Comparison of ENCODE assay signal across 11 cellular contexts in genomic region chr22:31537019-31537535, GRCh38. TPM values are rescaled to one million over a fixed set of nuclear protein-coding genes. Genes with fewer than 3 reads are reported as not detected.
DNase-seq lines count a peak whose midpoint lies in the region; ATAC-seq and TF ChIP-seq lines count a peak whose summit lies in the region.
"Had no signal": no experiment of that assay in that cellular context is flagged by ENCODE, and none has a peak within 500 bp of the region (broad histone marks: within the 10 kb centered on the region; RNA-seq: fewer than 3 reads in every experiment).

No MANE protein-coding gene starts in this region.

- H3K9me3 ChIP-seq in testis (no peaks in the 10 kb centered on the region), A673 (ENCODE audit: low read depth, low read length, poor library complexity, severe bottlenecking) (no peaks in the 10 kb centered on the region)
- H3K9me3 ChIP-seq: right atrium auricular region, suprapubic skin had no signal

- no peak overlapping the region for H3K4me3 ChIP-seq in testis
- H3K4me3 ChIP-seq in A673 (ENCODE audit: low read depth, low read length, poor library complexity, severe bottlenecking), result no peak overlapping the region
- H3K4me3 ChIP-seq: right atrium auricular region, suprapubic skin had no signal

- POLR2A ChIA-PET in A673 (lab: Charles Lee; ENCODE audit: low non-redundant PET), result no interaction called here

- H3K27ac ChIP-seq in testis (peak overlapping the region in 1 of 2 donors; percentile 21), A673 (ENCODE audit: low read depth, low read length, poor library complexity, severe bottlenecking) (no peak overlapping the region)
- H3K27ac ChIP-seq: right atrium auricular region, suprapubic skin had no signal

- intact Hi-C loops in testis (cut with DNase I; ENCODE audit: low total_unique reads) (no loop called here), A673 (cut with micrococcal nuclease; ENCODE audit: unreplicated experiment) (no loop called here)

- no peaks in the 10 kb centered on the region for H3K9me3 Mint-ChIP-seq in progenitor cell of endocrine pancreas (ENCODE audit: low read depth)

- H3K4me1 ChIP-seq in testis (peaks cover 12% of the 10 kb centered on the region), A673 (ENCODE audit: insufficient read depth, low read length, poor library complexity, severe bottlenecking) (no peaks in the 10 kb centered on the region)
- H3K4me1 ChIP-seq: right atrium auricular region, suprapubic skin had no signal

- BruUV-seq in A673 (replicated peaks; lab: Mats Ljungman, UMichigan), result no TSS peak

- no peaks in the 10 kb centered on the region for H3K27me3 ChIP-seq in testis
- no peaks in the 10 kb centered on the region for H3K27me3 ChIP-seq in A673 (replicated peaks; ENCODE audit: insufficient read depth, low read depth, low read length, poor library complexity)
- H3K27me3 ChIP-seq: right atrium auricular region, suprapubic skin had no signal

- no peak overlapping the region for H3K4me3 Mint-ChIP-seq in progenitor cell of endocrine pancreas (ENCODE audit: low read depth)

- ATAC-seq in GM18505 (IDR thresholded peaks at IDR 0.05; ENCODE audit: unreplicated experiment), result peak; percentile 48
- ATAC-seq in HG02759 (IDR thresholded peaks at IDR 0.05; ENCODE audit: unreplicated experiment), result peak; percentile 60

- H3K27ac Mint-ChIP-seq in progenitor cell of endocrine pancreas, result peak overlapping the region; percentile 85

- 68 to 79% methylated on average over 8 of the region's 8 CpGs for WGBS in testis, 2 donors

- CTCF ChIA-PET in A673 (lab: Charles Lee), result no interaction called here

- TF ChIP-seq CTCF in progenitor cell of endocrine pancreas (IDR thresholded peaks at IDR 0.05; ENCODE audit: unreplicated experiment), result no peak
- TF ChIP-seq CTCF in testis (IDR thresholded peaks at IDR 0.05), result no peak
- no peak for TF ChIP-seq CTCF in A673 (conservative IDR thresholded peaks at IDR 0.05; ENCODE audit: low read depth, low read length)

- TF ChIP-seq POLR2A in GM18505 (IDR thresholded peaks at IDR 0.05; ENCODE audit: borderline replicate concordance, extremely low read depth, insufficient read depth, insufficient read length) (no peak), testis (IDR thresholded peaks at IDR 0.05) (no peak)

- H3K27me3 Mint-ChIP-seq in progenitor cell of endocrine pancreas, result no peaks in the 10 kb centered on the region

- DNase-seq in activated T-cell treated with anti-CD3 and anti-CD28 coated beads, Interleukin-2, amount 50 U/mL, for 48 hours, result peak; percentile 73 to 76
- DNase-seq in progenitor cell of endocrine pancreas (ENCODE audit: low spot score, unreplicated experiment) (no peak), KG1 (lab: John Stamatoyannopoulos, UW) (no peak), testis (no peak), A673 (ENCODE audit: low spot score) (no peak), NCI-H187 (lab: John Stamatoyannopoulos, UW) (no peak)
- DNase-seq: islet precursor cell had no signal

- H3K36me3 ChIP-seq in testis (ENCODE audit: low read depth, missing control alignments), result no peaks in the 10 kb centered on the region
- no peaks in the 10 kb centered on the region for H3K36me3 ChIP-seq in A673 (ENCODE audit: insufficient read depth, low read length, poor library complexity, severe bottlenecking)
- H3K36me3 ChIP-seq: right atrium auricular region had no signal

- H3K36me3 Mint-ChIP-seq in progenitor cell of endocrine pancreas (ENCODE audit: insufficient read depth), result peaks cover 5% of the 10 kb centered on the region

- H3K4me1 Mint-ChIP-seq in progenitor cell of endocrine pancreas (ENCODE audit: low read depth), result peaks cover 4% of the 10 kb centered on the region

RNA-seq across cellular contexts. Expression of gene SFI1, which starts 40.7 kb away (rescaled TPM):
- total RNA-seq in progenitor cell of endocrine pancreas (61.9 and 66.3 TPM in 2 replicates), testis (100 to 1,000 TPM; 129 to 141 TPM), A673 (2021) (61.1 and 61.6 TPM in 2 replicates)
- polyA plus RNA-seq in testis (ENCODE audit: insufficient read depth, low read depth, low replicate concordance), result 48.8 TPM

RNA-seq across cellular contexts. Expression of gene EIF4ENIF1, which starts 47.4 kb away (rescaled TPM):
- total RNA-seq in progenitor cell of endocrine pancreas (41.0 and 46.5 TPM in 2 replicates), testis (10 to 100 TPM; 74.6 to 79.7 TPM), A673 (2021) (47.7 and 55.5 TPM in 2 replicates)
- polyA plus RNA-seq in testis (ENCODE audit: insufficient read depth, low read depth, low replicate concordance), result 127 TPM

Comparison
In these comparisons a context has a peak if more than half of its experiments do, and no peak if none do; other contexts are left out.
1. DNase-seq: peak in activated T-cell treated with anti-CD3 and anti-CD28 coated beads, Interleukin-2, amount 50 U/mL, for 48 hours (2 of 2); none in progenitor cell of endocrine pancreas (single experiment), KG1 (single experiment), testis (single experiment), A673 (single experiment) and NCI-H187 (0 of 2).